In genomic region chr19:10104130-10104513, GRCh38 we compare ENCODE assay signal across 1 cellular context.
TF ChIP-seq lines count a peak whose summit lies in the region.

No MANE protein-coding gene starts in this region.

TF ChIP-seq in HEK293, 187 proteins besides CTCF, POLR2A, EP300 and RAD21 (continued from another document):
- TF ChIP-seq ZNF121 (tag by site-specific recombination; IDR thresholded peaks at IDR 0.05) (no peak), ZNF202 (tag by site-specific recombination; IDR thresholded peaks at IDR 0.05; ENCODE audit: borderline replicate concordance) (no peak), ZSCAN4 (tag by site-specific recombination; IDR thresholded peaks at IDR 0.05) (peak; percentile 74), YY1 (tag by site-specific recombination; IDR thresholded peaks at IDR 0.05) (no peak), SP2 (tag by site-specific recombination; IDR thresholded peaks at IDR 0.05) (no peak), ZNF571 (tag by site-specific recombination; IDR thresholded peaks at IDR 0.05) (no peak)
